In genomic region chr9:92725726-92726125, GRCh38 we compare ENCODE assay signal across 1 cellular context.
TF ChIP-seq lines count a peak whose summit lies in the region.

No MANE protein-coding gene starts in this region.

TF ChIP-seq in HepG2, 621 proteins besides CTCF, POLR2A, EP300 and RAD21:
- no peak for TF ChIP-seq ZKSCAN1 (IDR thresholded peaks at IDR 0.05; ENCODE audit: low read length)
- no peak for TF ChIP-seq ASH2L (IDR thresholded peaks at IDR 0.05; ENCODE audit: insufficient read length, low read depth, low read length)
- no peak for TF ChIP-seq ZSCAN25 (CRISPR knock-in tag; IDR thresholded peaks at IDR 0.05)
- TF ChIP-seq SAP130 (CRISPR knock-in tag; IDR thresholded peaks at IDR 0.05; ENCODE audit: low read depth), result no peak
- no peak for TF ChIP-seq REL (CRISPR knock-in tag; conservative IDR thresholded peaks at IDR 0.05)
- TF ChIP-seq ZNF280D (CRISPR knock-in tag; IDR thresholded peaks at IDR 0.05), result no peak
- no peak for TF ChIP-seq MAF1 (CRISPR knock-in tag; IDR thresholded peaks at IDR 0.05; ENCODE audit: borderline replicate concordance)
- no peak for TF ChIP-seq ZNF703 (CRISPR knock-in tag; IDR thresholded peaks at IDR 0.05; ENCODE audit: borderline replicate concordance)
